1 cellular context compared by ENCODE assay signal in the genomic region with DNA sequence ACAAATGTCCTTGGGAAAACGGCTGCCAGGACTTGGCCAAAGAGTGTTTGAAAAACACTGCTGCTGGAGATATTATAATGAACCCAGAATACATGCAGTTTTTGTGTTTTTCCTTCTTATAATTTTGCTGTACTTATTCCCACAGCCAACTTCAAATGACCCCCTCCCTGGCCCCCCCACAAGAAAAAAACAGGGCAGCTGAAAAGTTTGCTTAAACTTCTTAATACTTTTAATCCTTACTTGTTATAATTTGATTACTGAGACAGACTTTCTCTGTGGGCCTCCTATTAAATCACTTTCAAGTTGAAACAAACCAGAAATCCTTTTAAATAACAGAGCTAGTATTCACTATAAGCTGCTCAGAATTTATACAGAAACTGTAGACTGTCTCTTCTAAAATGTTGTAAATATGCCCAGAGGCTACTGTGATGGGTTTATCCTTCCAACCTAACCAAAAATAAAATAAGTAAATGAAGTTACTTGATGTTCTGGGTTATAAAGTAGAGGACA.
TF ChIP-seq lines count a peak whose summit lies in the region.

No MANE protein-coding gene starts in this region.

TF ChIP-seq in SK-N-SH, 30 proteins besides CTCF, POLR2A, EP300 and RAD21 (continued from another document):
- TF ChIP-seq NFIC (IDR thresholded peaks at IDR 0.05; ENCODE audit: borderline replicate concordance) (no peak), MXI1 (IDR thresholded peaks at IDR 0.05; ENCODE audit: low read depth, low read length) (no peak), CHD2 (IDR thresholded peaks at IDR 0.05; ENCODE audit: low read length, partially characterized antibody) (no peak), EZH2phosphoT487 (IDR thresholded peaks at IDR 0.05; ENCODE audit: borderline replicate concordance, low read depth) (no peak), TCF12 (IDR thresholded peaks at IDR 0.05) (no peak)
